12 cellular contexts compared by ENCODE assay signal in the genomic region with DNA sequence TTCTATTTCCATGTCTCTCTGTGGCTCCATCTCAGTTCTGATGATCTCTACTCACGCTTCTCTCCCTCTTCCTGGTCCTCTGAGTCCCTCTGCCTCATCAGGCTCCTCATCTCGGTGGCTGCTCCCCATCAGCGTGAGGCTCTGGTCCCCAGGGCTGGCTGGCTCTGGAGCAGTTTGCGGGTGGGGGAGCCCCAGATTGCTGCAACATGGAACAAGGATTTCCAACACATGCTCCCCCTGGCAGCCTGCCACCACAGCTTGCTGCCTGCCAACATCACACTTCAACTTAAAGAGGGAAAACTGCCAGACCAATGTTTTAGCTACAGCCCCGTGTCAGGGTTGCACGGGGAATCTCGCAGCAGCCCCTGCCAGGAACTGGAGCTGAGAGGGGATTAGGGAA.
DNase-seq lines count a peak whose midpoint lies in the region; ATAC-seq and TF ChIP-seq lines count a peak whose summit lies in the region.
"Had no signal": no experiment of that assay in that cellular context is flagged by ENCODE, and none has a peak within 500 bp of the region (broad histone marks: within the 10 kb centered on the region; RNA-seq: fewer than 3 reads in every experiment).

No MANE protein-coding gene starts in this region.

- peak; percentile 48 for DNase-seq in AG10803 (ENCODE audit: low read depth)
- DNase-seq in NCI-H1105 (lab: John Stamatoyannopoulos, UW) = peak; percentile 85
- DNase-seq in amygdala (lab: John Stamatoyannopoulos, UW) = peak in 36 of 56 donors; percentile 4 to 83 (median 46)
- DNase-seq in lung microvascular endothelial cell (ENCODE audit: low read depth in 2 of 2) = peak; percentile 9 to 49
- DNase-seq in activated CD8-positive, alpha-beta memory T cell treated with anti-CD3 and anti-CD28 coated beads, Interleukin-2, amount 50 U/mL, for 4 hours = no peak
- no peak for DNase-seq in endothelial cell (ENCODE audit: low spot score)
- no peak for DNase-seq in globus pallidus (ENCODE audit: low spot score)
- DNase-seq: activated naive CD8-positive, alpha-beta T cell treated with anti-CD3 and anti-CD28 coated beads, Interleukin-2, amount 50 U/mL, for 24 hours; naive B cell had no signal

- H3K27ac Mint-ChIP-seq in endothelial cell (ENCODE audit: unreplicated experiment) = no peak overlapping the region
- H3K27ac Mint-ChIP-seq: activated CD4-positive, alpha-beta T cell treated with anti-CD3 and anti-CD28 coated beads, Interleukin-2, amount 10 ng/mL, durations not matched to agents 24 days and 14 days; activated naive CD8-positive, alpha-beta T cell treated with anti-CD3 and anti-CD28 coated beads, Interleukin-2, amount 50 U/mL, for 24 hours had no signal

- no peaks in the 10 kb centered on the region for H3K4me1 Mint-ChIP-seq in endothelial cell (ENCODE audit: unreplicated experiment)
- H3K4me1 Mint-ChIP-seq: activated CD4-positive, alpha-beta T cell treated with anti-CD3 and anti-CD28 coated beads, Interleukin-2, amount 10 ng/mL, durations not matched to agents 24 days and 14 days; naive B cell had no signal

- H3K9me3 Mint-ChIP-seq in endothelial cell (ENCODE audit: unreplicated experiment) = no peaks in the 10 kb centered on the region
- H3K9me3 Mint-ChIP-seq: activated naive CD8-positive, alpha-beta T cell treated with anti-CD3 and anti-CD28 coated beads, Interleukin-2, amount 50 U/mL, for 24 hours had no signal

- ATAC-seq in HG03045 (IDR thresholded peaks at IDR 0.05; ENCODE audit: unreplicated experiment) = no peak
- ATAC-seq: activated naive CD8-positive, alpha-beta T cell treated with anti-CD3 and anti-CD28 coated beads, Interleukin-2, amount 50 U/mL, for 24 hours had no signal

- no peak overlapping the region for H3K4me3 Mint-ChIP-seq in endothelial cell (ENCODE audit: unreplicated experiment)
- H3K4me3 Mint-ChIP-seq: activated CD4-positive, alpha-beta T cell treated with anti-CD3 and anti-CD28 coated beads, Interleukin-2, amount 10 ng/mL, durations not matched to agents 24 days and 14 days; activated naive CD8-positive, alpha-beta T cell treated with anti-CD3 and anti-CD28 coated beads, Interleukin-2, amount 50 U/mL, for 24 hours; naive B cell had no signal

- no peak for TF ChIP-seq CTCF in AG10803 (conservative IDR thresholded peaks at IDR 0.05; ENCODE audit: low read length)
- no peak for TF ChIP-seq CTCF in endothelial cell (IDR thresholded peaks at IDR 0.05; ENCODE audit: unreplicated experiment)

- H3K4me3 ChIP-seq in AG10803 (ENCODE audit: low read length) = no peak overlapping the region
- H3K4me3 ChIP-seq: HAP-1 had no signal

- H3K36me3 Mint-ChIP-seq in endothelial cell (ENCODE audit: low read depth, unreplicated experiment) = no peaks in the 10 kb centered on the region
- H3K36me3 Mint-ChIP-seq: naive B cell had no signal

- H3K27me3 Mint-ChIP-seq in endothelial cell (ENCODE audit: unreplicated experiment) = no peaks in the 10 kb centered on the region

Comparison
In these comparisons a context has a peak if more than half of its experiments do, and no peak if none do; other contexts are left out.
1. DNase-seq: peak in AG10803 (single experiment), NCI-H1105 (single experiment), amygdala (36 of 56) and lung microvascular endothelial cell (2 of 2); none in activated CD8-positive, alpha-beta memory T cell treated with anti-CD3 and anti-CD28 coated beads, Interleukin-2, amount 50 U/mL, for 4 hours (single experiment), endothelial cell (single experiment) and globus pallidus (single experiment).